In genomic region chr13:99614465-99614885, GRCh38 we compare ENCODE assay signal across 1 cellular context.
TF ChIP-seq lines count a peak whose summit lies in the region.

No MANE protein-coding gene starts in this region.

TF ChIP-seq in HepG2, 621 proteins besides CTCF, POLR2A, EP300 and RAD21 (continued from another document and continues in another):
- TF ChIP-seq ARID5B (CRISPR knock-in tag; IDR thresholded peaks at IDR 0.05) (peak; percentile 37; the same call in 1 of the 2 replicates), GLI4 (CRISPR knock-in tag; IDR thresholded peaks at IDR 0.05; ENCODE audit: borderline replicate concordance) (no peak), PTBP1 (IDR thresholded peaks at IDR 0.05; ENCODE audit: low read depth, low read length, poor library complexity, severe bottlenecking) (no peak), DZIP1 (CRISPR knock-in tag; IDR thresholded peaks at IDR 0.05) (no peak), DNMT1 (CRISPR knock-in tag; IDR thresholded peaks at IDR 0.05) (no peak), ZNF782 (CRISPR knock-in tag; IDR thresholded peaks at IDR 0.05; ENCODE audit: borderline replicate concordance) (0 out of 2 replicates have a peak, but pooled peaks have one; percentile 29), TFE3 (CRISPR knock-in tag; IDR thresholded peaks at IDR 0.05) (no peak), RARA (CRISPR knock-in tag; IDR thresholded peaks at IDR 0.05) (peak; percentile 75), ZFY (CRISPR knock-in tag; IDR thresholded peaks at IDR 0.05) (0 out of 2 replicates have a peak, but pooled peaks have one; percentile 33), RARG (CRISPR knock-in tag; IDR thresholded peaks at IDR 0.05; ENCODE audit: low read depth) (no peak), ZNF788 (CRISPR knock-in tag; IDR thresholded peaks at IDR 0.05; ENCODE audit: borderline replicate concordance) (peak; percentile 41; the same call in 1 of the 2 replicates), FUBP1 (CRISPR knock-in tag; IDR thresholded peaks at IDR 0.05; ENCODE audit: borderline replicate concordance) (no peak), ZFP82 (CRISPR knock-in tag; IDR thresholded peaks at IDR 0.05; ENCODE audit: borderline replicate concordance) (no peak), XRCC5 (optimal IDR thresholded peaks at IDR 0.05; ENCODE audit: low read length) (peak; percentile 51), SMAD3 (CRISPR knock-in tag; IDR thresholded peaks at IDR 0.05) (no peak), NKX3-1 (CRISPR knock-in tag; IDR thresholded peaks at IDR 0.05) (no peak), NR2F6 (IDR thresholded peaks at IDR 0.05) (peak; percentile 45; the same call in 1 of the 2 replicates), NR2F6 (CRISPR knock-in tag; IDR thresholded peaks at IDR 0.05) (peak; percentile 67), PLRG1 (conservative IDR thresholded peaks at IDR 0.05) (no peak), SMAD1 (CRISPR knock-in tag; IDR thresholded peaks at IDR 0.05; ENCODE audit: borderline replicate concordance, low read depth) (no peak), ARID2 (CRISPR knock-in tag; IDR thresholded peaks at IDR 0.05; ENCODE audit: borderline replicate concordance) (no peak), ZNF20 (CRISPR knock-in tag; IDR thresholded peaks at IDR 0.05) (no peak), SOX6 (IDR thresholded peaks at IDR 0.05) (no peak), SOX6 (CRISPR knock-in tag; IDR thresholded peaks at IDR 0.05) (peak; percentile 30; the same call in 1 of the 2 replicates), KDM5B (CRISPR knock-in tag; IDR thresholded peaks at IDR 0.05; ENCODE audit: borderline replicate concordance) (peak; percentile 30; the same call in 1 of the 2 replicates), SMC3 (IDR thresholded peaks at IDR 0.05; ENCODE audit: low read length) (peak; percentile 66), TFAP4 (IDR thresholded peaks at IDR 0.05; ENCODE audit: borderline replicate concordance, low read depth) (peak; percentile 79; the same call in 1 of the 2 replicates), ZNF768 (CRISPR knock-in tag; IDR thresholded peaks at IDR 0.05) (no peak), ZNF292 (CRISPR knock-in tag; IDR thresholded peaks at IDR 0.05; ENCODE audit: borderline replicate concordance, low read depth) (0 out of 2 replicates have a peak, but pooled peaks have one; percentile 29), GPBP1L1 (CRISPR knock-in tag; IDR thresholded peaks at IDR 0.05) (no peak), HMGXB4 (CRISPR knock-in tag; IDR thresholded peaks at IDR 0.05; ENCODE audit: borderline replicate concordance in 1 of 2, low read depth in 1 of 2) (peak in 1 of 2 experiments; percentile 59; a peak in 1 of 4 replicates), ZNF160 (CRISPR knock-in tag; IDR thresholded peaks at IDR 0.05) (0 out of 2 replicates have a peak, but pooled peaks have one; percentile 39), SAP130 (CRISPR knock-in tag; IDR thresholded peaks at IDR 0.05; ENCODE audit: low read depth) (peak; percentile 33; the same call in 1 of the 2 replicates), JARID2 (CRISPR knock-in tag; IDR thresholded peaks at IDR 0.05; ENCODE audit: insufficient replicate concordance) (no peak), ZNF770 (CRISPR knock-in tag; IDR thresholded peaks at IDR 0.05) (peak; percentile 56; the same call in 1 of the 2 replicates), ZNF17 (CRISPR knock-in tag; IDR thresholded peaks at IDR 0.05) (no peak), E2F1 (CRISPR knock-in tag; IDR thresholded peaks at IDR 0.05) (0 out of 2 replicates have a peak, but pooled peaks have one; percentile 19), MXI1 (IDR thresholded peaks at IDR 0.05; ENCODE audit: borderline replicate concordance, low read depth, low read length) (peak; percentile 18; the same call in 1 of the 3 replicates), KMT2A (CRISPR knock-in tag; IDR thresholded peaks at IDR 0.05) (no peak)
- TF ChIP-seq, protein P1, sequence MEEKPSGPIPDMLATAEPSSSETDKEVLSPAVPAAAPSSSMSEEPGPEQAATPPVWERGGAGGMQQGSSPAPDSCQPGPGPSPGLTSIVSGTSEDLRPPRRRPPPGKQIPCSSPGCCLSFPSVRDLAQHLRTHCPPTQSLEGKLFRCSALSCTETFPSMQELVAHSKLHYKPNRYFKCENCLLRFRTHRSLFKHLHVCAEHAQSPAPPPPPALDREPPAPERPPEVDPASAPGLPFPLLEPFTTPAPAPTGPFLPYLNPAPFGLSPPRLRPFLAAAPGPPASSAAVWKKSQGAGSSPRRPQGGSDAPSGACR (CRISPR knock-in tag; IDR thresholded peaks at IDR 0.05), result 0 out of 2 replicates have a peak, but pooled peaks have one; percentile 26
- TF ChIP-seq, protein P2, sequence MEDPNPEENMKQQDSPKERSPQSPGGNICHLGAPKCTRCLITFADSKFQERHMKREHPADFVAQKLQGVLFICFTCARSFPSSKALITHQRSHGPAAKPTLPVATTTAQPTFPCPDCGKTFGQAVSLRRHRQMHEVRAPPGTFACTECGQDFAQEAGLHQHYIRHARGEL (CRISPR knock-in tag; IDR thresholded peaks at IDR 0.05), result no peak
